1 cellular context compared by ENCODE assay signal in the genomic region with DNA sequence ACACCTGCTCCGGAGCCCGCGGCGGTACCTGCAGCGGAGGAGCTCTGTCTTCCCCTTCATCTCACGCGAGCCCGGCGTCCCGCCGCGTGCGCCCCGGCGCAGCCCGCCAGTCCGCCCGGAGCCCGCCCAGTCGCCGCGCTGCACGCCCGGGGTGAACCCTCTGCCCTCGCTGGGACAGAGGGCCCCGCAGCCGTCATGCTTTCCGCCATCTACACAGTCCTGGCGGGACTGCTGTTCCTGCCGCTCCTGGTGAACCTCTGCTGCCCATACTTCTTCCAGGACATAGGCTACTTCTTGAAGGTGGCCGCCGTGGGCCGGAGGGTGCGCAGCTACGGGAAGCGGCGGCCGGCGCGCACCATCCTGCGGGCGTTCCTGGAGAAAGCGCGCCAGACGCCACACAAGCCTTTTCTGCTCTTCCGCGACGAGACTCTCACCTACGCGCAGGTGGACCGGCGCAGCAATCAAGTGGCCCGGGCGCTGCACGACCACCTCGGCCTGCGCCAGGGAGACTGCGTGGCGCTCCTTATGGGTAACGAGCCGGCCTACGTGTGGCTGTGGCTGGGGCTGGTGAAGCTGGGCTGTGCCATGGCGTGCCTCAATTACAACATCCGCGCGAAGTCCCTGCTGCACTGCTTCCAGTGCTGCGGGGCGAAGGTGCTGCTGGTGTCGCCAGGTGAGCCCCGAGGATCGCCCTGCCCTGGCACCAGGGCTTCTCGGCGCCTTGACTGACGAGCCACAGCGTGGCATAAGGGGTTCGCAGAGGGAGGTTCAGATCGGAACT.
A peak's percentile ranks its signal among the peaks of the same experiment; 100 is the strongest.
TF ChIP-seq lines count a peak whose summit lies in the region.

No MANE protein-coding gene starts in this region.

TF ChIP-seq in HepG2, 621 proteins besides CTCF, POLR2A, EP300 and RAD21 (continued from another document and continues in another):
- TF ChIP-seq, protein P1, sequence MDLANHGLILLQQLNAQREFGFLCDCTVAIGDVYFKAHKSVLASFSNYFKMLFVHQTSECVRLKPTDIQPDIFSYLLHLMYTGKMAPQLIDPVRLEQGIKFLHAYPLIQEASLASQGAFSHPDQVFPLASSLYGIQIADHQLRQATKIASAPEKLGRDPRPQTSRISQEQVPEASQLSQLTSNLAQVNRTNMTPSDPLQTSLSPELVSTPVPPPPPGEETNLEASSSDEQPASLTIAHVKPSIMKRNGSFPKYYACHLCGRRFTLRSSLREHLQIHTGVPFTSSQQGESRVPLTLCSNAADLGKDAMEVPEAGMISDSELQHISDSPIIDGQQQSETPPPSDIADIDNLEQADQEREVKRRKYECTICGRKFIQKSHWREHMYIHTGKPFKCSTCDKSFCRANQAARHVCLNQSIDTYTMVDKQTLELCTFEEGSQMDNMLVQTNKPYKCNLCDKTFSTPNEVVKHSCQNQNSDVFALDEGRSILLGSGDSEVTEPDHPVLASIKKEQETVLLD (CRISPR knock-in tag; IDR thresholded peaks at IDR 0.05; ENCODE audit: low read depth) = no peak
- TF ChIP-seq FOXA1 (IDR thresholded peaks at IDR 0.05) (no peak), FOXA1 (CRISPR knock-in tag; IDR thresholded peaks at IDR 0.05) (no peak), RAD51 (IDR thresholded peaks at IDR 0.05; ENCODE audit: borderline replicate concordance) (no peak), ZBTB10 (CRISPR knock-in tag; IDR thresholded peaks at IDR 0.05; ENCODE audit: borderline replicate concordance) (no peak), ZNF331 (CRISPR knock-in tag; IDR thresholded peaks at IDR 0.05) (no peak), SIN3B (IDR thresholded peaks at IDR 0.05; ENCODE audit: low read length) (no peak), KDM1A (CRISPR knock-in tag; IDR thresholded peaks at IDR 0.05) (no peak), ADNP (CRISPR knock-in tag; IDR thresholded peaks at IDR 0.05) (no peak), PHF20 (CRISPR knock-in tag; IDR thresholded peaks at IDR 0.05) (0 out of 2 replicates have a peak, but pooled peaks have one; percentile 42), ATF1 (CRISPR knock-in tag; IDR thresholded peaks at IDR 0.05) (no peak), ZNF605 (CRISPR knock-in tag; IDR thresholded peaks at IDR 0.05) (0 out of 2 replicates have a peak, but pooled peaks have one; percentile 32), ZNF136 (CRISPR knock-in tag; IDR thresholded peaks at IDR 0.05; ENCODE audit: low read depth) (no peak), U2AF2 (IDR thresholded peaks at IDR 0.05; ENCODE audit: low read depth, low read length) (no peak), ZNF10 (CRISPR knock-in tag; IDR thresholded peaks at IDR 0.05; ENCODE audit: borderline replicate concordance, low read depth) (no peak), HNF4A (CRISPR knock-in tag; IDR thresholded peaks at IDR 0.05) (no peak), MAZ (IDR thresholded peaks at IDR 0.05; ENCODE audit: borderline replicate concordance, low read depth, low read length) (no peak), MAZ (CRISPR knock-in tag; IDR thresholded peaks at IDR 0.05; ENCODE audit: low read depth) (no peak; the same call in 1 of the 2 replicates), ZNF749 (CRISPR knock-in tag; IDR thresholded peaks at IDR 0.05; ENCODE audit: borderline replicate concordance) (peak; percentile 50; the same call in 1 of the 2 replicates), YY1 (IDR thresholded peaks at IDR 0.05; ENCODE audit: insufficient read depth, insufficient replicate concordance, low read depth, low read length) (peak; percentile 43)
- TF ChIP-seq, protein P2, sequence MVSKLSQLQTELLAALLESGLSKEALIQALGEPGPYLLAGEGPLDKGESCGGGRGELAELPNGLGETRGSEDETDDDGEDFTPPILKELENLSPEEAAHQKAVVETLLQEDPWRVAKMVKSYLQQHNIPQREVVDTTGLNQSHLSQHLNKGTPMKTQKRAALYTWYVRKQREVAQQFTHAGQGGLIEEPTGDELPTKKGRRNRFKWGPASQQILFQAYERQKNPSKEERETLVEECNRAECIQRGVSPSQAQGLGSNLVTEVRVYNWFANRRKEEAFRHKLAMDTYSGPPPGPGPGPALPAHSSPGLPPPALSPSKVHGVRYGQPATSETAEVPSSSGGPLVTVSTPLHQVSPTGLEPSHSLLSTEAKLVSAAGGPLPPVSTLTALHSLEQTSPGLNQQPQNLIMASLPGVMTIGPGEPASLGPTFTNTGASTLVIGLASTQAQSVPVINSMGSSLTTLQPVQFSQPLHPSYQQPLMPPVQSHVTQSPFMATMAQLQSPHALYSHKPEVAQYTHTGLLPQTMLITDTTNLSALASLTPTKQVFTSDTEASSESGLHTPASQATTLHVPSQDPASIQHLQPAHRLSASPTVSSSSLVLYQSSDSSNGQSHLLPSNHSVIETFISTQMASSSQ (IDR thresholded peaks at IDR 0.05; ENCODE audit: low read depth) = no peak
- TF ChIP-seq, protein P2 (CRISPR knock-in tag; IDR thresholded peaks at IDR 0.05; ENCODE audit: borderline replicate concordance) = 0 out of 2 replicates have a peak, but pooled peaks have one; percentile 48
- TF ChIP-seq, protein P3, sequence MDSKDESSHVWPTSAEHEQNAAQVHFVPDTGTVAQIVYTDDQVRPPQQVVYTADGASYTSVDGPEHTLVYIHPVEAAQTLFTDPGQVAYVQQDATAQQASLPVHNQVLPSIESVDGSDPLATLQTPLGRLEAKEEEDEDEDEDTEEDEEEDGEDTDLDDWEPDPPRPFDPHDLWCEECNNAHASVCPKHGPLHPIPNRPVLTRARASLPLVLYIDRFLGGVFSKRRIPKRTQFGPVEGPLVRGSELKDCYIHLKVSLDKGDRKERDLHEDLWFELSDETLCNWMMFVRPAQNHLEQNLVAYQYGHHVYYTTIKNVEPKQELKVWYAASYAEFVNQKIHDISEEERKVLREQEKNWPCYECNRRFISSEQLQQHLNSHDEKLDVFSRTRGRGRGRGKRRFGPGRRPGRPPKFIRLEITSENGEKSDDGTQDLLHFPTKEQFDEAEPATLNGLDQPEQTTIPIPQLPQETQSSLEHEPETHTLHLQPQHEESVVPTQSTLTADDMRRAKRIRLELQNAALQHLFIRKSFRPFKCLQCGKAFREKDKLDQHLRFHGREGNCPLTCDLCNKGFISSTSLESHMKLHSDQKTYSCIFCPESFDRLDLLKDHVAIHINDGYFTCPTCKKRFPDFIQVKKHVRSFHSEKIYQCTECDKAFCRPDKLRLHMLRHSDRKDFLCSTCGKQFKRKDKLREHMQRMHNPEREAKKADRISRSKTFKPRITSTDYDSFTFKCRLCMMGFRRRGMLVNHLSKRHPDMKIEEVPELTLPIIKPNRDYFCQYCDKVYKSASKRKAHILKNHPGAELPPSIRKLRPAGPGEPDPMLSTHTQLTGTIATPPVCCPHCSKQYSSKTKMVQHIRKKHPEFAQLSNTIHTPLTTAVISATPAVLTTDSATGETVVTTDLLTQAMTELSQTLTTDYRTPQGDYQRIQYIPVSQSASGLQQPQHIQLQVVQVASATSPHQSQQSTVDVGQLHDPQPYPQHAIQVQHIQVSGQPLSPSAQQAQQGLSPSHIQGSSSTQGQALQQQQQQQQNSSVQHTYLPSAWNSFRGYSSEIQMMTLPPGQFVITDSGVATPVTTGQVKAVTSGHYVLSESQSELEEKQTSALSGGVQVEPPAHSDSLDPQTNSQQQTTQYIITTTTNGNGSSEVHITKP (CRISPR knock-in tag; IDR thresholded peaks at IDR 0.05; ENCODE audit: low read depth) = no peak
- TF ChIP-seq, protein P4, sequence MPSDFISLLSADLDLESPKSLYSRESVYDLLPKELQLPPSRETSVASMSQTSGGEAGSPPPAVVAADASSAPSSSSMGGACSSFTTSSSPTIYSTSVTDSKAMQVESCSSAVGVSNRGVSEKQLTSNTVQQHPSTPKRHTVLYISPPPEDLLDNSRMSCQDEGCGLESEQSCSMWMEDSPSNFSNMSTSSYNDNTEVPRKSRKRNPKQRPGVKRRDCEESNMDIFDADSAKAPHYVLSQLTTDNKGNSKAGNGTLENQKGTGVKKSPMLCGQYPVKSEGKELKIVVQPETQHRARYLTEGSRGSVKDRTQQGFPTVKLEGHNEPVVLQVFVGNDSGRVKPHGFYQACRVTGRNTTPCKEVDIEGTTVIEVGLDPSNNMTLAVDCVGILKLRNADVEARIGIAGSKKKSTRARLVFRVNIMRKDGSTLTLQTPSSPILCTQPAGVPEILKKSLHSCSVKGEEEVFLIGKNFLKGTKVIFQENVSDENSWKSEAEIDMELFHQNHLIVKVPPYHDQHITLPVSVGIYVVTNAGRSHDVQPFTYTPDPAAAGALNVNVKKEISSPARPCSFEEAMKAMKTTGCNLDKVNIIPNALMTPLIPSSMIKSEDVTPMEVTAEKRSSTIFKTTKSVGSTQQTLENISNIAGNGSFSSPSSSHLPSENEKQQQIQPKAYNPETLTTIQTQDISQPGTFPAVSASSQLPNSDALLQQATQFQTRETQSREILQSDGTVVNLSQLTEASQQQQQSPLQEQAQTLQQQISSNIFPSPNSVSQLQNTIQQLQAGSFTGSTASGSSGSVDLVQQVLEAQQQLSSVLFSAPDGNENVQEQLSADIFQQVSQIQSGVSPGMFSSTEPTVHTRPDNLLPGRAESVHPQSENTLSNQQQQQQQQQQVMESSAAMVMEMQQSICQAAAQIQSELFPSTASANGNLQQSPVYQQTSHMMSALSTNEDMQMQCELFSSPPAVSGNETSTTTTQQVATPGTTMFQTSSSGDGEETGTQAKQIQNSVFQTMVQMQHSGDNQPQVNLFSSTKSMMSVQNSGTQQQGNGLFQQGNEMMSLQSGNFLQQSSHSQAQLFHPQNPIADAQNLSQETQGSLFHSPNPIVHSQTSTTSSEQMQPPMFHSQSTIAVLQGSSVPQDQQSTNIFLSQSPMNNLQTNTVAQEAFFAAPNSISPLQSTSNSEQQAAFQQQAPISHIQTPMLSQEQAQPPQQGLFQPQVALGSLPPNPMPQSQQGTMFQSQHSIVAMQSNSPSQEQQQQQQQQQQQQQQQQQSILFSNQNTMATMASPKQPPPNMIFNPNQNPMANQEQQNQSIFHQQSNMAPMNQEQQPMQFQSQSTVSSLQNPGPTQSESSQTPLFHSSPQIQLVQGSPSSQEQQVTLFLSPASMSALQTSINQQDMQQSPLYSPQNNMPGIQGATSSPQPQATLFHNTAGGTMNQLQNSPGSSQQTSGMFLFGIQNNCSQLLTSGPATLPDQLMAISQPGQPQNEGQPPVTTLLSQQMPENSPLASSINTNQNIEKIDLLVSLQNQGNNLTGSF (CRISPR knock-in tag; IDR thresholded peaks at IDR 0.05) = peak; percentile 25; the same call in 1 of the 2 replicates
- TF ChIP-seq, protein P5, sequence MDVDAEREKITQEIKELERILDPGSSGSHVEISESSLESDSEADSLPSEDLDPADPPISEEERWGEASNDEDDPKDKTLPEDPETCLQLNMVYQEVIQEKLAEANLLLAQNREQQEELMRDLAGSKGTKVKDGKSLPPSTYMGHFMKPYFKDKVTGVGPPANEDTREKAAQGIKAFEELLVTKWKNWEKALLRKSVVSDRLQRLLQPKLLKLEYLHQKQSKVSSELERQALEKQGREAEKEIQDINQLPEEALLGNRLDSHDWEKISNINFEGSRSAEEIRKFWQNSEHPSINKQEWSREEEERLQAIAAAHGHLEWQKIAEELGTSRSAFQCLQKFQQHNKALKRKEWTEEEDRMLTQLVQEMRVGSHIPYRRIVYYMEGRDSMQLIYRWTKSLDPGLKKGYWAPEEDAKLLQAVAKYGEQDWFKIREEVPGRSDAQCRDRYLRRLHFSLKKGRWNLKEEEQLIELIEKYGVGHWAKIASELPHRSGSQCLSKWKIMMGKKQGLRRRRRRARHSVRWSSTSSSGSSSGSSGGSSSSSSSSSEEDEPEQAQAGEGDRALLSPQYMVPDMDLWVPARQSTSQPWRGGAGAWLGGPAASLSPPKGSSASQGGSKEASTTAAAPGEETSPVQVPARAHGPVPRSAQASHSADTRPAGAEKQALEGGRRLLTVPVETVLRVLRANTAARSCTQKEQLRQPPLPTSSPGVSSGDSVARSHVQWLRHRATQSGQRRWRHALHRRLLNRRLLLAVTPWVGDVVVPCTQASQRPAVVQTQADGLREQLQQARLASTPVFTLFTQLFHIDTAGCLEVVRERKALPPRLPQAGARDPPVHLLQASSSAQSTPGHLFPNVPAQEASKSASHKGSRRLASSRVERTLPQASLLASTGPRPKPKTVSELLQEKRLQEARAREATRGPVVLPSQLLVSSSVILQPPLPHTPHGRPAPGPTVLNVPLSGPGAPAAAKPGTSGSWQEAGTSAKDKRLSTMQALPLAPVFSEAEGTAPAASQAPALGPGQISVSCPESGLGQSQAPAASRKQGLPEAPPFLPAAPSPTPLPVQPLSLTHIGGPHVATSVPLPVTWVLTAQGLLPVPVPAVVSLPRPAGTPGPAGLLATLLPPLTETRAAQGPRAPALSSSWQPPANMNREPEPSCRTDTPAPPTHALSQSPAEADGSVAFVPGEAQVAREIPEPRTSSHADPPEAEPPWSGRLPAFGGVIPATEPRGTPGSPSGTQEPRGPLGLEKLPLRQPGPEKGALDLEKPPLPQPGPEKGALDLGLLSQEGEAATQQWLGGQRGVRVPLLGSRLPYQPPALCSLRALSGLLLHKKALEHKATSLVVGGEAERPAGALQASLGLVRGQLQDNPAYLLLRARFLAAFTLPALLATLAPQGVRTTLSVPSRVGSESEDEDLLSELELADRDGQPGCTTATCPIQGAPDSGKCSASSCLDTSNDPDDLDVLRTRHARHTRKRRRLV (CRISPR knock-in tag; IDR thresholded peaks at IDR 0.05) = no peak
